1 cellular context compared by ENCODE assay signal in the genomic region with DNA sequence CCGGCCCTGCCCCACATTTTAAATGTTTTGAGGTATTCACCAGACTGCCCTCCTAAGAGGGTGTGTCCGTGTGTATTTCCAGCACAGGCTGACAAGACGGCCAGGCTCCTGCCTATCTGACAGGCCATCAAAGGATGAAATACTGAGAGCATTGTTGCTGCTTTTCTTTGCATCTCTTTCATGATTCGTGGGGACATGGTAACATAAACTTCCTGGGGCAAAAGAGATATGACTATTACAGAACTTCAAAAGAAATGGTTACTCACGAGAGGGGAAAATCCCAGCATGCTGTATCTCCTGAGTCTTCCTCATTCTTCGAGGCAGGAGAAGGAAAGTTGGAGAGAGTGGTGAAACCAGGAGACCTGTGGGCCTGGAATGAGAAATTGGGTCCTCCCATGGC.
TF ChIP-seq lines count a peak whose summit lies in the region.

No MANE protein-coding gene starts in this region.

TF ChIP-seq in IMR-90, 13 proteins besides CTCF, POLR2A, EP300 and RAD21:
- TF ChIP-seq BHLHE40 (IDR thresholded peaks at IDR 0.05; ENCODE audit: low read depth, low read length), result peak; percentile 14; the same call in 1 of the 2 replicates
- TF ChIP-seq NFE2L2 (IDR thresholded peaks at IDR 0.05; ENCODE audit: low read depth, low read length), result no peak
